Comparison of ENCODE assay signal across 9 cellular contexts in genomic region chr17:82269138-82269881, GRCh38. TPM values are rescaled to one million over a fixed set of nuclear protein-coding genes. Genes with fewer than 3 reads are reported as not detected.
DNase-seq lines count a peak whose midpoint lies in the region; ATAC-seq and TF ChIP-seq lines count a peak whose summit lies in the region.
"Had no signal": no experiment of that assay in that cellular context is flagged by ENCODE, and none has a peak within 500 bp of the region (broad histone marks: within the 10 kb centered on the region; RNA-seq: fewer than 3 reads in every experiment).

No MANE protein-coding gene starts in this region.

- in situ Hi-C loops in mammary epithelial cell (cut with MboI; ENCODE audit: low sequenced_read_pairs in 2 of 2) = no loop called here

- TF ChIP-seq CTCF in MCF 10A (IDR thresholded peaks at IDR 0.05; ENCODE audit: unreplicated experiment) = no peak
- no peak for TF ChIP-seq CTCF in mammary epithelial cell (conservative IDR thresholded peaks at IDR 0.05 in 1 of 2, IDR thresholded peaks at IDR 0.05 in 1 of 2; ENCODE audit: extremely low read depth in 1 of 2, insufficient read depth in 1 of 2, low read depth in 1 of 2, low read length in 2 of 2)
- TF ChIP-seq CTCF in ascending aorta (IDR thresholded peaks at IDR 0.05) = no peak
- no peak for TF ChIP-seq CTCF in type B pancreatic cell (conservative IDR thresholded peaks at IDR 0.05)

- no peak overlapping the region for H3K4me3 Mint-ChIP-seq in MCF 10A (ENCODE audit: unreplicated experiment)
- peak overlapping the region; percentile 88 for H3K4me3 Mint-ChIP-seq in type B pancreatic cell

- H3K9ac ChIP-seq in mammary epithelial cell (ENCODE audit: insufficient read depth, low read length) (no peak overlapping the region), mucosa of rectum (ENCODE audit: low read depth in 1 of 2, low read length in 2 of 2) (peak overlapping the region; percentile 44 to 79)

- intact Hi-C loops in MCF 10A (cut with micrococcal nuclease) (no loop called here), mammary epithelial cell (cut with micrococcal nuclease) (no loop called here), ascending aorta (cut with DNase I) (no loop called here)

- H3K36me3 Mint-ChIP-seq in MCF 10A (ENCODE audit: insufficient read depth, unreplicated experiment) = peaks cover 89% of the 10 kb centered on the region
- H3K36me3 Mint-ChIP-seq in type B pancreatic cell = peaks cover 44% of the 10 kb centered on the region

- CTCF ChIA-PET in MCF 10A (lab: Yijun Ruan, JAX) = interaction anchor here (1.2 kb wide), 1 partner anchor 33 kb away, joined by 3 read pairs; no protein-coding TSS in a partner anchor
- CTCF ChIA-PET in mammary epithelial cell (lab: Charles Lee; ENCODE audit: low non-redundant PET) = no interaction called here

- 94% methylated on average over 10 of the region's 10 CpGs for WGBS in mammary epithelial cell (ENCODE audit: low coverage, missing lambda C conversion rate)

- H4K20me1 ChIP-seq in mammary epithelial cell (ENCODE audit: insufficient read depth, low read length) = peaks cover 31% of the 10 kb centered on the region

- no peak overlapping the region for H3K27ac ChIP-seq in mammary epithelial cell (ENCODE audit: insufficient read depth, low read depth, low read length)
- peak overlapping the region; percentile 29 to 61 for H3K27ac ChIP-seq in ascending aorta
- peak overlapping the region; percentile 96 to 97 for H3K27ac ChIP-seq in mucosa of rectum (ENCODE audit: low read depth in 2 of 2, low read length in 2 of 2)

- peaks cover 54% of the 10 kb centered on the region for H3K4me1 ChIP-seq in mammary epithelial cell (ENCODE audit: insufficient read depth, low read length)
- H3K4me1 ChIP-seq in ascending aorta = peaks cover 20 to 45% of the 10 kb centered on the region in 2 donors
- peaks cover 68 to 71% of the 10 kb centered on the region in 2 donors for H3K4me1 ChIP-seq in mucosa of rectum (ENCODE audit: control insufficient read depth in 2 of 2, insufficient read depth in 2 of 2, low read length in 2 of 2)

- H3K36me3 ChIP-seq in mammary epithelial cell (ENCODE audit: insufficient read depth, low read length) (peaks cover 25% of the 10 kb centered on the region), ascending aorta (peaks cover 30 to 48% of the 10 kb centered on the region in 2 donors), mucosa of rectum (ENCODE audit: control insufficient read depth in 2 of 2, insufficient read depth in 2 of 2, low read length in 2 of 2) (peaks cover 38 to 41% of the 10 kb centered on the region in 2 donors)

- no TSS peak for BruUV-seq in MCF 10A (replicated peaks; lab: Mats Ljungman, UMichigan)
- no TSS peak for BruUV-seq in mammary epithelial cell (replicated peaks; lab: Mats Ljungman, UMichigan)

- peaks cover 93% of the 10 kb centered on the region for H3K79me2 ChIP-seq in mammary epithelial cell (ENCODE audit: insufficient read depth, low read length)

- dilution Hi-C loops in mammary epithelial cell (cut with HindIII; ENCODE audit: low sequenced_read_pairs) = loop anchor here (10.0 kb wide), 2 partner anchors 135 to 215 kb away; partner anchors contain the start of genes GPS1 and RFNG

- ATAC-seq in left lobe of liver (no peak), GM18502 (IDR thresholded peaks at IDR 0.05; ENCODE audit: poor library complexity, unreplicated experiment) (no peak), GM18858 (IDR thresholded peaks at IDR 0.05; ENCODE audit: unreplicated experiment) (no peak)
- ATAC-seq: heart left ventricle had no signal

- H3K9me3 ChIP-seq in mammary epithelial cell (replicated peaks; ENCODE audit: insufficient read depth, low read length) = no peaks in the 10 kb centered on the region
- H3K9me3 ChIP-seq in ascending aorta = no peaks in the 10 kb centered on the region
- no peaks in the 10 kb centered on the region for H3K9me3 ChIP-seq in mucosa of rectum (ENCODE audit: control insufficient read depth in 2 of 2, low read length in 2 of 2)
- H3K9me3 ChIP-seq: heart left ventricle had no signal

- DNase-seq in MCF 10A (ENCODE audit: unreplicated experiment) = no peak
- no peak for DNase-seq in mammary epithelial cell
- DNase-seq in ascending aorta (ENCODE audit: low spot score in 2 of 2) = no peak
- DNase-seq in type B pancreatic cell (ENCODE audit: extremely low spot score, unreplicated experiment) = no peak
- no peak for DNase-seq in left lobe of liver (ENCODE audit: low spot score)

- H3K27ac Mint-ChIP-seq in MCF 10A (ENCODE audit: low read depth, unreplicated experiment) (peak overlapping the region; percentile 49), type B pancreatic cell (peak overlapping the region; percentile 97)

- no peaks in the 10 kb centered on the region for H3K27me3 ChIP-seq in mammary epithelial cell (ENCODE audit: insufficient read depth, low read length)
- H3K27me3 ChIP-seq in ascending aorta = no peaks in the 10 kb centered on the region
- H3K27me3 ChIP-seq in mucosa of rectum (ENCODE audit: control insufficient read depth in 2 of 2, insufficient read depth in 2 of 2, low read length in 2 of 2) = no peaks in the 10 kb centered on the region
- H3K27me3 ChIP-seq: heart left ventricle had no signal

- H3K4me2 ChIP-seq in mammary epithelial cell (ENCODE audit: insufficient read depth, low read depth, low read length) = no peak overlapping the region

- H2AFZ ChIP-seq in mammary epithelial cell (ENCODE audit: low read depth, low read length) = no peak overlapping the region

- H3K4me1 Mint-ChIP-seq in MCF 10A (ENCODE audit: insufficient read depth, unreplicated experiment) (peaks cover 39% of the 10 kb centered on the region), type B pancreatic cell (ENCODE audit: unreplicated experiment) (peaks cover 38% of the 10 kb centered on the region)

- H3K9me3 Mint-ChIP-seq in MCF 10A (ENCODE audit: unreplicated experiment) (no peaks in the 10 kb centered on the region), type B pancreatic cell (no peaks in the 10 kb centered on the region)

- POLR2A ChIA-PET in MCF 10A (lab: Yijun Ruan, JAX) = interaction anchor here (1.1 to 3.0 kb wide), 5 partner anchors 18 to 40 kb away, joined by 3 to 23 read pairs (median 3); partner anchors contain the start of gene SLC16A3

- H3K4me3 ChIP-seq in mammary epithelial cell (replicated peaks in 1 of 3; ENCODE audit: insufficient read depth in 1 of 3, low read depth in 2 of 3, low read length in 3 of 3) = no peak overlapping the region
- H3K4me3 ChIP-seq in ascending aorta = no peak overlapping the region
- peak overlapping the region in 1 of 2 donors; percentile 27 for H3K4me3 ChIP-seq in mucosa of rectum (ENCODE audit: low read length in 2 of 2)
- H3K4me3 ChIP-seq: heart left ventricle had no signal

- H3K27me3 Mint-ChIP-seq in MCF 10A (ENCODE audit: insufficient read depth, unreplicated experiment) = no peaks in the 10 kb centered on the region
- no peaks in the 10 kb centered on the region for H3K27me3 Mint-ChIP-seq in type B pancreatic cell

RNA-seq across cellular contexts. Expression of gene CSNK1D, which starts 4.2 kb away (rescaled TPM):
- total RNA-seq in MCF 10A (2022) = 191 and 193 TPM in 2 replicates
- total RNA-seq in mammary epithelial cell = 100 to 1,000 TPM in 1 of 2 donors, 10 to 100 TPM in 1; 68.7 to 163 TPM
- polyA plus RNA-seq in mammary epithelial cell = 146 TPM
- polyA minus RNA-seq in mammary epithelial cell = 216 TPM
- total RNA-seq in ascending aorta = 86.8 TPM
- total RNA-seq in type B pancreatic cell (ENCODE audit: low replicate concordance) = 176 and 184 TPM in 2 replicates
- total RNA-seq in left lobe of liver = 49.6 TPM

RNA-seq across cellular contexts. Expression of gene SLC16A3, which starts 40.5 kb away (rescaled TPM):
- total RNA-seq in MCF 10A (2022) (268 and 350 TPM in 2 replicates), mammary epithelial cell (100 to 1,000 TPM; 180 to 212 TPM), ascending aorta (253 TPM), type B pancreatic cell (ENCODE audit: low replicate concordance) (27.8 and 29.8 TPM in 2 replicates), left lobe of liver (6.9 TPM)
- polyA plus RNA-seq in mammary epithelial cell = 118 TPM
- 42.3 TPM for polyA minus RNA-seq in mammary epithelial cell

RNA-seq across cellular contexts. Expression of gene CD7, which starts 48.1 kb away (rescaled TPM):
- total RNA-seq in MCF 10A (2022) = 0.63 and 0.71 TPM in 2 replicates
- total RNA-seq in mammary epithelial cell = not detected
- polyA plus RNA-seq in mammary epithelial cell = not detected
- not detected for polyA minus RNA-seq in mammary epithelial cell
- total RNA-seq in ascending aorta = 6.7 TPM
- total RNA-seq in type B pancreatic cell (ENCODE audit: low replicate concordance) = 1.4 and 1.6 TPM in 2 replicates
- total RNA-seq in left lobe of liver = 1.4 TPM

RNA-seq across cellular contexts. Expression of gene CCDC57, which starts 56.7 kb away (rescaled TPM):
- 86.8 and 87.3 TPM in 2 replicates for total RNA-seq in MCF 10A (2022)
- total RNA-seq in mammary epithelial cell = 10 to 100 TPM; 24.8 to 52.0 TPM
- polyA plus RNA-seq in mammary epithelial cell = 14.1 TPM
- polyA minus RNA-seq in mammary epithelial cell = 7.5 TPM
- 12.8 TPM for total RNA-seq in ascending aorta
- total RNA-seq in type B pancreatic cell (ENCODE audit: low replicate concordance) = 33.5 and 58.7 TPM in 2 replicates
- total RNA-seq in left lobe of liver = 32.8 TPM
